In genomic region chr3:57030711-57031110, GRCh38 we compare ENCODE assay signal across 23 cellular contexts. TPM values are rescaled to one million over a fixed set of nuclear protein-coding genes. Genes with fewer than 3 reads are reported as not detected.
DNase-seq lines count a peak whose midpoint lies in the region; ATAC-seq and TF ChIP-seq lines count a peak whose summit lies in the region.
"Had no signal": no experiment of that assay in that cellular context is flagged by ENCODE, and none has a peak within 500 bp of the region (broad histone marks: within the 10 kb centered on the region; RNA-seq: fewer than 3 reads in every experiment).

No MANE protein-coding gene starts in this region.

- TF ChIP-seq CTCF in LNCaP clone FGC (IDR thresholded peaks at IDR 0.05; ENCODE audit: control insufficient read depth, extremely low read depth, insufficient read depth): no peak
- no peak for TF ChIP-seq CTCF in adrenal gland (IDR thresholded peaks at IDR 0.05)
- TF ChIP-seq CTCF in thyroid gland (IDR thresholded peaks at IDR 0.05): no peak
- no peak for TF ChIP-seq CTCF in CD8-positive, alpha-beta T cell (IDR thresholded peaks at IDR 0.05)

- POLR2A ChIA-PET in CD8-positive, alpha-beta T cell (lab: Charles Lee): no interaction called here

- H3K9me3 Mint-ChIP-seq in activated naive CD4-positive, alpha-beta T cell treated with anti-CD3 and anti-CD28 coated beads, Interleukin-2, amount 50 U/mL, for 72 hours: no peaks in the 10 kb centered on the region
- H3K9me3 Mint-ChIP-seq in CD8-positive, alpha-beta T cell: no peaks in the 10 kb centered on the region
- H3K9me3 Mint-ChIP-seq: T-cell had no signal

- WGBS in adrenal gland, 4 donors: 29 to 35% (median 32%) methylated on average over 3 of the region's 3 CpGs
- WGBS in thyroid gland, 2 donors: 68% methylated on average over 3 of the region's 3 CpGs

- H3K36me3 Mint-ChIP-seq in activated naive CD4-positive, alpha-beta T cell treated with anti-CD3 and anti-CD28 coated beads, Interleukin-2, amount 50 U/mL, for 72 hours: no peaks in the 10 kb centered on the region
- H3K36me3 Mint-ChIP-seq in CD8-positive, alpha-beta T cell: no peaks in the 10 kb centered on the region
- H3K36me3 Mint-ChIP-seq: T-cell had no signal

- H3K4me1 ChIP-seq in adrenal gland (replicated peaks in 1 of 2) (peaks cover 24% of the 10 kb centered on the region in 2 donors), thyroid gland (peaks cover 15 to 18% of the 10 kb centered on the region in 2 donors)
- no peaks in the 10 kb centered on the region for H3K4me1 ChIP-seq in CD8-positive, alpha-beta T cell (ENCODE audit: insufficient read depth, low read length)
- H3K4me1 ChIP-seq: Peyer's patch had no signal

- CTCF ChIA-PET in CD8-positive, alpha-beta T cell (lab: Charles Lee): no interaction called here

- H3K4me3 Mint-ChIP-seq in CD8-positive, alpha-beta T cell: no peak overlapping the region
- H3K4me3 Mint-ChIP-seq: T-cell had no signal

- H3K27me3 Mint-ChIP-seq in CD8-positive, alpha-beta T cell (ENCODE audit: low read depth): no peaks in the 10 kb centered on the region
- H3K27me3 Mint-ChIP-seq: T-cell had no signal

- TF ChIP-seq POLR2A in adrenal gland (IDR thresholded peaks at IDR 0.05): no peak
- TF ChIP-seq POLR2A in thyroid gland (IDR thresholded peaks at IDR 0.05): no peak

- intact Hi-C loops in adrenal gland (cut with DNase I): no loop called here
- intact Hi-C loops in thyroid gland (cut with DNase I): no loop called here
- intact Hi-C loops in CD8-positive, alpha-beta T cell (cut with DNase I, micrococcal nuclease): no loop called here

- H3K27me3 ChIP-seq in adrenal gland: no peaks in the 10 kb centered on the region
- no peaks in the 10 kb centered on the region for H3K27me3 ChIP-seq in thyroid gland
- no peaks in the 10 kb centered on the region for H3K27me3 ChIP-seq in CD8-positive, alpha-beta T cell (ENCODE audit: insufficient read depth, low read length)
- H3K27me3 ChIP-seq: Peyer's patch had no signal

- H3K9me3 ChIP-seq in adrenal gland (replicated peaks in 1 of 3) (no peaks in the 10 kb centered on the region), thyroid gland (no peaks in the 10 kb centered on the region)
- H3K9me3 ChIP-seq in CD8-positive, alpha-beta T cell (ENCODE audit: low read length): no peaks in the 10 kb centered on the region
- H3K9me3 ChIP-seq: Peyer's patch had no signal

- H3K4me3 ChIP-seq in LNCaP clone FGC (ENCODE audit: low read depth, low read length): no peak overlapping the region
- no peak overlapping the region for H3K4me3 ChIP-seq in adrenal gland
- no peak overlapping the region for H3K4me3 ChIP-seq in thyroid gland (replicated peaks in 1 of 3)
- H3K4me3 ChIP-seq in CD8-positive, alpha-beta T cell (ENCODE audit: low read depth, low read length): no peak overlapping the region
- H3K4me3 ChIP-seq: Peyer's patch, SK-N-MC had no signal

- no peak overlapping the region for H3K27ac Mint-ChIP-seq in activated naive CD4-positive, alpha-beta T cell treated with anti-CD3 and anti-CD28 coated beads, Interleukin-2, amount 50 U/mL, for 72 hours
- H3K27ac Mint-ChIP-seq in CD8-positive, alpha-beta T cell: no peak overlapping the region
- H3K27ac Mint-ChIP-seq: T-cell had no signal

- H3K36me3 ChIP-seq in adrenal gland (replicated peaks in 1 of 2) (no peaks in the 10 kb centered on the region), thyroid gland (no peaks in the 10 kb centered on the region)
- no peaks in the 10 kb centered on the region for H3K36me3 ChIP-seq in CD8-positive, alpha-beta T cell (ENCODE audit: insufficient read depth, low read length)
- H3K36me3 ChIP-seq: Peyer's patch had no signal

- peak overlapping the region in 3 of 5 donors; percentile 50 to 75 (median 56) for H3K27ac ChIP-seq in adrenal gland
- peak overlapping the region; percentile 17 to 43 (median 30) for H3K27ac ChIP-seq in thyroid gland
- H3K27ac ChIP-seq in CD8-positive, alpha-beta T cell (ENCODE audit: low read depth, low read length): no peak overlapping the region
- H3K27ac ChIP-seq: Peyer's patch, SK-N-MC had no signal

- peak in 2 of 3 experiments; percentile 15 to 31 for DNase-seq in NCI-H1417 (lab: John Stamatoyannopoulos, UW)
- DNase-seq in NCI-H1417 treated with DMSO at 0.1 percent for 48 hours (lab: John Stamatoyannopoulos, UW): no peak
- DNase-seq in LNCaP clone FGC (ENCODE audit: low read depth): peak; percentile 36
- peak in 1 of 7 donors; percentile 19 for DNase-seq in adrenal gland
- no peak for DNase-seq in thyroid gland
- DNase-seq in GF-D8 (lab: John Stamatoyannopoulos, UW): no peak
- DNase-seq in activated naive CD4-positive, alpha-beta T cell treated with anti-CD3 and anti-CD28 coated beads, Interleukin-2, amount 50 U/mL, for 72 hours (ENCODE audit: low spot score in 2 of 2): no peak
- DNase-seq in CD8-positive, alpha-beta T cell: no peak
- DNase-seq: 8988T, COR-L47, HCEC 1CT, KG1, NCI-H1092, NCI-H1694 treated with DMSO at 0.1 percent for 48 hours, NCI-H2107, NCI-H226, NCI-H524 treated with DMSO at 0.1 percent for 48 hours, Peyer's patch, T-cell had no signal

- no peaks in the 10 kb centered on the region for H3K4me1 Mint-ChIP-seq in CD8-positive, alpha-beta T cell (ENCODE audit: low read depth)
- H3K4me1 Mint-ChIP-seq: T-cell had no signal

- no peak for ATAC-seq in activated naive CD4-positive, alpha-beta T cell treated with anti-CD3 and anti-CD28 coated beads, Interleukin-2, amount 50 U/mL, for 72 hours
- ATAC-seq in CD8-positive, alpha-beta T cell: no peak
- ATAC-seq: Right ventricle myocardium inferior, T-cell had no signal

RNA-seq across cellular contexts. Expression of gene SPATA12, which starts 29.8 kb away (rescaled TPM):
- under 1 TPM in 5 of 8 donors, not detected in 3; 0.22 to 0.83 (median 0.40) TPM for total RNA-seq in adrenal gland
- polyA plus RNA-seq in adrenal gland: under 1 TPM; 0.07 to 0.62 (median 0.48) TPM
- total RNA-seq in thyroid gland: not detected
- total RNA-seq in activated naive CD4-positive, alpha-beta T cell treated with anti-CD3 and anti-CD28 coated beads, Interleukin-2, amount 50 U/mL, for 72 hours: not detected
- total RNA-seq in CD8-positive, alpha-beta T cell: not detected
- total RNA-seq: MCF 10A, Peyer's patch, Right ventricle myocardium inferior, T-cell had no signal
- polyA plus RNA-seq: BJ had no signal

Comparison
In these comparisons a context has a peak if more than half of its experiments do, and no peak if none do; other contexts are left out.
1. DNase-seq: peak in NCI-H1417 (2 of 3) and LNCaP clone FGC (single experiment); none in NCI-H1417 treated with DMSO at 0.1 percent for 48 hours (single experiment), thyroid gland (0 of 2), GF-D8 (single experiment), activated naive CD4-positive, alpha-beta T cell treated with anti-CD3 and anti-CD28 coated beads, Interleukin-2, amount 50 U/mL, for 72 hours (0 of 2) and CD8-positive, alpha-beta T cell (0 of 7).